In genomic region chr11:61198391-61198790, GRCh38 we compare ENCODE assay signal across 38 cellular contexts. TPM values are rescaled to one million over a fixed set of nuclear protein-coding genes. Genes with fewer than 3 reads are reported as not detected.
"Had no signal": no experiment of that assay in that cellular context is flagged by ENCODE, and none has a peak within 500 bp of the region (broad histone marks: within the 10 kb centered on the region; RNA-seq: fewer than 3 reads in every experiment).

No MANE protein-coding gene starts in this region.

- H3K36me3 ChIP-seq: MG63, Peyer's patch, SJSA1, WERI-Rb-1 had no signal

- H3K9me3 ChIP-seq: MG63, SJSA1, SK-N-SH had no signal

- H3K27me3 ChIP-seq: MG63, Peyer's patch had no signal

- H3K4me2 ChIP-seq: SK-N-SH had no signal

- H3K27ac ChIP-seq: Peyer's patch, SJSA1, WERI-Rb-1 had no signal

- H3K4me1 ChIP-seq: Peyer's patch, SJSA1 had no signal

- H3K9me2 ChIP-seq: SK-N-SH had no signal

- DNase-seq: activated CD4-positive, alpha-beta memory T cell treated with anti-CD3 and anti-CD28 coated beads, Interleukin-2, amount 10 ng/mL, durations not matched to agents 7 days and 5 days; activated CD4-positive, alpha-beta T cell treated with anti-CD3 and anti-CD28 coated beads for 1 hour; activated CD4-positive, alpha-beta T cell treated with anti-CD3 and anti-CD28 coated beads for 48 hours; activated CD4-positive, CD25-positive, alpha-beta regulatory T cell; activated CD8-positive, alpha-beta memory T cell treated with anti-CD3 and anti-CD28 coated beads for 24 hours; activated CD8-positive, alpha-beta memory T cell treated with anti-CD3 and anti-CD28 coated beads, Interleukin-2, amount 10 ng/mL, durations not matched to agents 7 days and 5 days; activated CD8-positive, alpha-beta memory T cell treated with anti-CD3 and anti-CD28 coated beads, Interleukin-2, amount 50 U/mL, for 48 hours; activated effector memory CD4-positive, alpha-beta T cell treated with Interleukin-2 at 50 U/mL for 16 hours; activated naive CD4-positive, alpha-beta T cell treated with anti-CD3 and anti-CD28 coated beads, Interleukin-2, amount 10 ng/mL, durations not matched to agents 7 days and 5 days; activated naive CD8-positive, alpha-beta T cell treated with anti-CD3 and anti-CD28 coated beads, Interleukin-2, amount 50 U/mL, for 24 hours; activated T-cell treated with anti-CD3 and anti-CD28 coated beads, Interleukin-2, amount 50 U/mL, for 48 hours; anterior cingulate cortex; caudate nucleus; cerebellar nuclear complex; Kasumi-1; KBM-7; MG63; NCI-H1048; NCI-H1436; NCI-H1694; NCI-H1930; NCI-H2081 treated with DMSO at 0.1 percent for 48 hours; NCI-H510A; NCI-H526; NCI-H82; NK-92 treated with Interleukin-12 subunit alpha and Interleukin-12 subunit beta, amount 100 ng/mL, for 24 hours; PC-3; Peyer's patch; RPMI8226; SHP77 treated with DMSO at 0.1 percent for 48 hours; SK-N-SH; T-cell; T-helper 17 cell; T-helper 9 cell; WERI-Rb-1 had no signal

- H3K4me3 ChIP-seq: MG63, Peyer's patch, SJSA1 had no signal

- H3K9ac ChIP-seq: SK-N-SH had no signal

RNA-seq across cellular contexts. Expression of gene PGA3, which starts 4.9 kb away (rescaled TPM):
- total RNA-seq: activated CD4-positive, alpha-beta memory T cell treated with anti-CD3 and anti-CD28 coated beads, Interleukin-2, amount 10 ng/mL, durations not matched to agents 7 days and 5 days; activated CD8-positive, alpha-beta memory T cell treated with anti-CD3 and anti-CD28 coated beads, Interleukin-2, amount 10 ng/mL, durations not matched to agents 7 days and 5 days; bronchial epithelial cell; PC-3; Peyer's patch; SJSA1; T-cell; T-helper 17 cell had no signal
- polyA plus RNA-seq: IgD-negative memory B cell, SK-N-SH had no signal

RNA-seq across cellular contexts. Expression of gene PGA4, which starts 23.8 kb away (rescaled TPM):
- total RNA-seq: activated CD4-positive, alpha-beta memory T cell treated with anti-CD3 and anti-CD28 coated beads, Interleukin-2, amount 10 ng/mL, durations not matched to agents 7 days and 5 days; activated CD8-positive, alpha-beta memory T cell treated with anti-CD3 and anti-CD28 coated beads, Interleukin-2, amount 10 ng/mL, durations not matched to agents 7 days and 5 days; bronchial epithelial cell; PC-3; Peyer's patch; SJSA1; T-cell; T-helper 17 cell had no signal
- polyA plus RNA-seq: IgD-negative memory B cell, SK-N-SH had no signal

RNA-seq across cellular contexts. Expression of gene PGA5, which starts 42.6 kb away (rescaled TPM):
- total RNA-seq: activated CD4-positive, alpha-beta memory T cell treated with anti-CD3 and anti-CD28 coated beads, Interleukin-2, amount 10 ng/mL, durations not matched to agents 7 days and 5 days; activated CD8-positive, alpha-beta memory T cell treated with anti-CD3 and anti-CD28 coated beads, Interleukin-2, amount 10 ng/mL, durations not matched to agents 7 days and 5 days; bronchial epithelial cell; PC-3; Peyer's patch; SJSA1; T-cell; T-helper 17 cell had no signal
- polyA plus RNA-seq: IgD-negative memory B cell, SK-N-SH had no signal
